1 cellular context compared by ENCODE assay signal in the genomic region with DNA sequence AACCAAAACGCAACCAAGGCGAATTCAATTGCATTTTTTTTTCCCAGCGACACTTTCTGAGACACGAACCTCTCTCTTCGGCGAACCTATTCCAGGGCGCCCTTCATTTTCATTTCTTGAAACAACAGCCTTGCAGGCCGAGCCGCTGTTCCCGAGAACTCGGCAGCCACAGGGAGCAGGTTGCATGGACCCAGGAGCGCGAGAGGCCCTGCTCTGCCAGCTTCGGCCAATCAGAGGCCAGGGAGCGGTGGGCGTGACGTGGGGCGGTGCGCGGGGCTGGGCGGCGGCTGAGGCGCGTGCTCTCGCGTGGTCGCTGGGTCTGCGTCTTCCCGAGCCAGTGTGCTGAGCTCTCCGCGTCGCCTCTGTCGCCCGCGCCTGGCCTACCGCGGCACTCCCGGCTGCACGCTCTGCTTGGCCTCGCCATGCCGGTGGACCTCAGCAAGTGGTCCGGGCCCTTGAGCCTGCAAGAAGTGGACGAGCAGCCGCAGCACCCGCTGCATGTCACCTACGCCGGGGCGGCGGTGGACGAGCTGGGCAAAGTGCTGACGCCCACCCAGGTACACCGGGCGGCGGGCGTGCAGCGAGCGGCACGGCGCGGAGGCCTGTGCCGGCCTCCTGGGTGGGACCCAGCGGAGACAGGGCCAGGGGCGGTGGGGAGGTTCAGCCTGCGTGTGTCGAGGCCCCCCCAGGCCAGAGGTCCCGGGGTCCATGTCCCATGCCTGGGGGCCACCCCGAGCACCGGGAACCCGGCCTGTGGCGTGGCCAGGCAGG.
A peak's percentile ranks its signal among the peaks of the same experiment; 100 is the strongest.
TF ChIP-seq lines count a peak whose summit lies in the region.

Gene PEBP1, plus strand, starts transcription at position 337 of the 771 bp plus-strand sequence. Its CDS starts 86 bp downstream, at position 423.

TF ChIP-seq in WTC11, 78 proteins besides CTCF, POLR2A, EP300 and RAD21 (continued from another document):
- TF ChIP-seq, protein P1, sequence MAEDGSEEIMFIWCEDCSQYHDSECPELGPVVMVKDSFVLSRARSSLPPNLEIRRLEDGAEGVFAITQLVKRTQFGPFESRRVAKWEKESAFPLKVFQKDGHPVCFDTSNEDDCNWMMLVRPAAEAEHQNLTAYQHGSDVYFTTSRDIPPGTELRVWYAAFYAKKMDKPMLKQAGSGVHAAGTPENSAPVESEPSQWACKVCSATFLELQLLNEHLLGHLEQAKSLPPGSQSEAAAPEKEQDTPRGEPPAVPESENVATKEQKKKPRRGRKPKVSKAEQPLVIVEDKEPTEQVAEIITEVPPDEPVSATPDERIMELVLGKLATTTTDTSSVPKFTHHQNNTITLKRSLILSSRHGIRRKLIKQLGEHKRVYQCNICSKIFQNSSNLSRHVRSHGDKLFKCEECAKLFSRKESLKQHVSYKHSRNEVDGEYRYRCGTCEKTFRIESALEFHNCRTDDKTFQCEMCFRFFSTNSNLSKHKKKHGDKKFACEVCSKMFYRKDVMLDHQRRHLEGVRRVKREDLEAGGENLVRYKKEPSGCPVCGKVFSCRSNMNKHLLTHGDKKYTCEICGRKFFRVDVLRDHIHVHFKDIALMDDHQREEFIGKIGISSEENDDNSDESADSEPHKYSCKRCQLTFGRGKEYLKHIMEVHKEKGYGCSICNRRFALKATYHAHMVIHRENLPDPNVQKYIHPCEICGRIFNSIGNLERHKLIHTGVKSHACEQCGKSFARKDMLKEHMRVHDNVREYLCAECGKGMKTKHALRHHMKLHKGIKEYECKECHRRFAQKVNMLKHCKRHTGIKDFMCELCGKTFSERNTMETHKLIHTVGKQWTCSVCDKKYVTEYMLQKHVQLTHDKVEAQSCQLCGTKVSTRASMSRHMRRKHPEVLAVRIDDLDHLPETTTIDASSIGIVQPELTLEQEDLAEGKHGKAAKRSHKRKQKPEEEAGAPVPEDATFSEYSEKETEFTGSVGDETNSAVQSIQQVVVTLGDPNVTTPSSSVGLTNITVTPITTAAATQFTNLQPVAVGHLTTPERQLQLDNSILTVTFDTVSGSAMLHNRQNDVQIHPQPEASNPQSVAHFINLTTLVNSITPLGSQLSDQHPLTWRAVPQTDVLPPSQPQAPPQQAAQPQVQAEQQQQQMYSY (CRISPR knock-in tag; IDR thresholded peaks at IDR 0.05): no peak
- TF ChIP-seq TEAD1 (CRISPR knock-in tag; IDR thresholded peaks at IDR 0.05) (no peak), MLX (CRISPR knock-in tag; IDR thresholded peaks at IDR 0.05) (peak; percentile 90), TCF7 (CRISPR knock-in tag; IDR thresholded peaks at IDR 0.05; ENCODE audit: low read depth) (peak; percentile 73; the same call in 1 of the 2 replicates), HMGA2 (CRISPR knock-in tag; IDR thresholded peaks at IDR 0.05) (no peak), HMGXB4 (CRISPR knock-in tag; IDR thresholded peaks at IDR 0.05) (peak; percentile 98), GRHL2 (CRISPR knock-in tag; IDR thresholded peaks at IDR 0.05; ENCODE audit: insufficient replicate concordance, severe bottlenecking) (no peak), ZNF425 (CRISPR knock-in tag; conservative IDR thresholded peaks at IDR 0.05) (no peak)
- TF ChIP-seq, protein P2, sequence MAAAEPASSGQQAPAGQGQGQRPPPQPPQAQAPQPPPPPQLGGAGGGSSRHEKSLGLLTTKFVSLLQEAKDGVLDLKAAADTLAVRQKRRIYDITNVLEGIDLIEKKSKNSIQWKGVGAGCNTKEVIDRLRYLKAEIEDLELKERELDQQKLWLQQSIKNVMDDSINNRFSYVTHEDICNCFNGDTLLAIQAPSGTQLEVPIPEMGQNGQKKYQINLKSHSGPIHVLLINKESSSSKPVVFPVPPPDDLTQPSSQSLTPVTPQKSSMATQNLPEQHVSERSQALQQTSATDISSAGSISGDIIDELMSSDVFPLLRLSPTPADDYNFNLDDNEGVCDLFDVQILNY (CRISPR knock-in tag; IDR thresholded peaks at IDR 0.05): peak; percentile 66; the same call in 1 of the 2 replicates
